In the genomic region with DNA sequence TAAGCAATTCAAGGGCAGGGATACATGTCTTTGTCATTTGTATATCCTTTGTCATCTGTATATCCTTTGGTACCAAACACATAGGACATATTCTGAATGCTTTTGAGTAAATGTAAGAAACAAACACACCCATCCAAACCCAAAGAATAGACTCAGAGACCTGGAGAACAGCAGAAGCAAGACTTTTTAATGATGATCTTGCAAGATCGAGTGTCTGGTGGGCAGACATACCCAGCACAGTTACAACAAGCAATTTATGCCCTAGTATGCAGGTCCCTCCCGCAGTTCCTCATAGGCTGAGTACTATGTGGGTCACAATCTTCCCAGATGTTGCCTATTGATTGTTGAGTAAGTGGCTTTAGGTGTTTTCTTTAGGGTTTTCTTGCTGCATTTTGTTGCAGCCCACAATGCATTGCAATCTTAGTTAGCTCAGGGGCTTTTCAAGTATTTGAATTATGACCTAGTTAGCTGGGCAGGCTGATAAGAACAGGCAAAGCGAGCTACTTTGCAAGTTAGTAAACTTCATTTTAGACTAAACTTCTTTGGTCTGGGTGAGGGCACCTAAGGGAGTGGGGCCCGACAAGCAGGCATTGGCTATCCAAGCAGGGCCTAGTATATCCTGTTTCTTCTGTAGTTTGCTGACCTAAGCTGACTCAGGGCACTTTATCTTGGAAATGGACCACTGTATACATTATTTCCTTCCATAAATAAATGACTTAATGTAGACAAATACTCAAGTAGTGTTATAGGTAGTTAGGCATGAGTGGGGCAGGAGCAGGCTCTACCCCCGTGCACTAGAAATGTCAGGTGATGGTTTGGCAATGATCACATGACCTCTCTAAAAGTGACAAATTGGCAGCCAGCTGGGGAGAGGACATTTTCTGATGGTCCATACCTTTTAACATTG, we compare ENCODE assay signal across 19 cellular contexts.
"Had no signal": no experiment of that assay in that cellular context is flagged by ENCODE, and none has a peak within 500 bp of the region (broad histone marks: within the 10 kb centered on the region; RNA-seq: fewer than 3 reads in every experiment).

No MANE protein-coding gene starts in this region.

- H3K4me1 ChIP-seq: gastroesophageal sphincter, transverse colon, uterus had no signal

- H3K27ac ChIP-seq: gastroesophageal sphincter, stomach, transverse colon, uterus had no signal

- DNase-seq: activated CD4-positive, alpha-beta T cell treated with anti-CD3 and anti-CD28 coated beads for 4 hours; activated CD4-positive, alpha-beta T cell treated with anti-CD3 and anti-CD28 coated beads, Interleukin-2, amount 50 U/mL, for 48 hours; activated CD4-positive, CD25-positive, alpha-beta regulatory T cell; activated naive CD4-positive, alpha-beta T cell treated with Interleukin-2 at 50 U/mL for 16 hours; activated naive CD8-positive, alpha-beta T cell treated with anti-CD3 and anti-CD28 coated beads for 36 hours; activated T-cell treated with anti-CD3 and anti-CD28 coated beads, Interleukin-2, amount 50 U/mL, for 48 hours; effector memory CD8-positive, alpha-beta T cell; head of caudate nucleus; naive B cell; occipital lobe; small intestine; stimulated activated CD4-positive, alpha-beta T cell treated with anti-CD3 and anti-CD28 coated beads, Interleukin-2, amount 100 ng/mL, for 24 hours; stomach; transverse colon; uterus had no signal

- H3K27me3 ChIP-seq: gastroesophageal sphincter, stomach, transverse colon, uterus had no signal

- H3K9me3 ChIP-seq: gastroesophageal sphincter, stomach, transverse colon, uterus had no signal

- H3K36me3 ChIP-seq: gastroesophageal sphincter, stomach, transverse colon, uterus had no signal

- ATAC-seq: effector memory CD8-positive, alpha-beta T cell; esophagus mucosa; gastroesophageal sphincter; sciatic nerve; stimulated activated memory B cell treated with anti-CD40 and anti-IgM and Interleukin-4, amounts not matched to agents 10 μg/mL and 1 μg/mL and 100 μg/mL, for 72 hours had no signal

- H3K4me3 ChIP-seq: gastroesophageal sphincter, stomach, transverse colon, uterus had no signal
